Comparison of ENCODE assay signal across 8 cellular contexts in the genomic region with DNA sequence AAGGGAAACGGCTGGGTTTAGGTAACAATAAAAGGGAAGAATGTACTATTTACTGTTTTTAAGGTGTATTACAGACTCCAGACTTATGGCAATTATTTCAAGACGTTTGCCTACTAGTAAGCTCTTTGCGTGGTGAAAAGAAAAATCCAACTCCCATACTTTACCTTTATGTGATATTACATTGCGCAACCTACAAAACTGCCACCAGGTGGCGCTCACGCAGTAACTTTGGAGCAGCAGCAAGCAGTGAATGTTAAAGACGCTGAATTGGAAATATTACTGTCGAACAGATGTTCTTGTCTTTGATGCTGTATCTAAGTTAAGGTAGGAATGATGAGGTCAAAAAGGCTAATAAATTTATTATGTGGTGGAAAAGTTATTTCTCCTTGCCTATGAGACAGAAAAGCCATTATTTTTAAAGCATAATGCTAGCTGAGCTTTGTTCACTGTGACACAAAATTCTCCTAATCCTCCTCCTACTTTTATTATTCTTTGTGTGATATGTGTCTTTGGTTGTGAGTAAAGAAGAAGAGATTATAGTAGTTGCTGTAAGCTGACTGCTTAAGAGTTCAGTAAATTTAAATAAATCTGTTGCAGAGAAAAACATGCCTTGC.
DNase-seq lines count a peak whose midpoint lies in the region; ATAC-seq, FAIRE-seq and TF ChIP-seq lines count a peak whose summit lies in the region.

No MANE protein-coding gene starts in this region.

- H2AFZ ChIP-seq in GM12878 (ENCODE audit: control insufficient read depth, low read depth, low read length), result no peak overlapping the region

- no peak for TF ChIP-seq EP300 in GM12878 (IDR thresholded peaks at IDR 0.05; ENCODE audit: borderline replicate concordance in 1 of 2, control insufficient read depth in 1 of 2, low read depth in 2 of 2, low read length in 2 of 2)

- no peak overlapping the region for H3K27ac ChIP-seq in GM12878 (ENCODE audit: control insufficient read depth, insufficient read depth)

- H3K79me2 ChIP-seq in GM12878 (ENCODE audit: control insufficient read depth, insufficient read depth, low read length), result no peaks in the 10 kb centered on the region

- CTCF ChIA-PET in GM12878 (lab: Yijun Ruan, JAX), result interaction anchor here (1.3 to 4.1 kb wide), 7 partner anchors 10 to 384 kb away, joined by 3 to 50 read pairs (median 4); no protein-coding TSS in a partner anchor

- peak; percentile 91 for FAIRE-seq in GM12878 (lab: Jason Lieb, UNC)

- no peak overlapping the region for H3K4me2 ChIP-seq in GM12878 (ENCODE audit: control insufficient read depth, insufficient read depth)

- peak; percentile 81 to 84 (median 83) for TF ChIP-seq CTCF in GM12878 (IDR thresholded peaks at IDR 0.05 in 2 of 3, conservative IDR thresholded peaks at IDR 0.05 in 1 of 3; ENCODE audit: control insufficient read depth in 2 of 3, extremely low read depth in 1 of 3, insufficient read depth in 1 of 3, low read depth in 3 of 3, low read length in 3 of 3)

- peak; percentile 57 for DNase-seq in activated gamma-delta T cell treated with Interleukin-2 at 50 U/mL for 16 hours
- DNase-seq in activated gamma-delta T cell (lab: John Stamatoyannopoulos, UW), result no peak
- peak; percentile 16 for DNase-seq in NCI-H1048 (lab: John Stamatoyannopoulos, UW)
- DNase-seq in T-helper 22 cell (ENCODE audit: low read depth), result peak; percentile 13
- DNase-seq in GM12878 (ENCODE audit: low read depth, low spot score), result peak; percentile 5
- peak; percentile 60 for DNase-seq in iPS-NIHi7 (ENCODE audit: extremely low spot score)
- DNase-seq in stimulated activated CD4-positive, alpha-beta T cell treated with anti-CD3 and anti-CD28 coated beads, Interleukin-12 subunit alpha, Interleukin-12 subunit beta, amount 100 ng/mL, for 48 hours (ENCODE audit: low read depth in 2 of 3, low spot score in 1 of 3), result peak; percentile 33 to 62 (median 37)

- no peaks in the 10 kb centered on the region for H3K36me3 ChIP-seq in GM12878 (ENCODE audit: control insufficient read depth in 2 of 2, insufficient read depth in 2 of 2, low read length in 1 of 2)

- no TSS peak for BruUV-seq in GM12878 (replicated peaks; lab: Mats Ljungman, UMichigan)

- H4K20me1 ChIP-seq in GM12878 (ENCODE audit: control insufficient read depth, insufficient read depth), result no peaks in the 10 kb centered on the region

- POLR2A ChIA-PET in GM12878 (lab: Charles Lee), result no interaction called here

- ATAC-seq in HG02588 (IDR thresholded peaks at IDR 0.05; ENCODE audit: unreplicated experiment), result peak; percentile 82
- ATAC-seq in GM12878, result peak; percentile 90

- TF ChIP-seq POLR2A in GM12878 (IDR thresholded peaks at IDR 0.05; ENCODE audit: low read depth, low read length), result no peak

- SMC1A ChIA-PET in GM12878 (lab: Charles Lee; ENCODE audit: uncharacterized antibody, unreplicated experiment), result interaction anchor here (1.0 to 1.3 kb wide), 4 partner anchors 125 to 385 kb away, joined by 3 to 13 read pairs (median 5); no protein-coding TSS in a partner anchor

- intact Hi-C loops in GM12878 (cut with micrococcal nuclease; ENCODE audit: unreplicated experiment), result loop anchor here (1.0 to 10.0 kb wide), 5 partner anchors 159 to 1781 kb away; no protein-coding TSS in a partner anchor

- peak; percentile 95 for TF ChIP-seq RAD21 in GM12878 (IDR thresholded peaks at IDR 0.05; ENCODE audit: insufficient read depth, low read depth, low read length)

- H3K9me3 ChIP-seq in GM12878 (replicated peaks; ENCODE audit: control insufficient read depth, insufficient read depth, low read length), result no peaks in the 10 kb centered on the region

- no peaks in the 10 kb centered on the region for H3K4me1 ChIP-seq in GM12878 (ENCODE audit: control insufficient read depth, insufficient read depth, low read length)

- RAD21 ChIA-PET in GM12878 (lab: Charles Lee; ENCODE audit: unreplicated experiment), result interaction anchor here (0.7 to 3.1 kb wide), 5 partner anchors 8 to 1782 kb away, joined by 3 to 22 read pairs (median 3); no protein-coding TSS in a partner anchor

- in situ Hi-C loops in GM12878 (cut with MboI), result loop anchor here (5.0 kb wide), 1 partner anchor 389 kb away; no protein-coding TSS in a partner anchor

- H3K9ac ChIP-seq in GM12878 (ENCODE audit: control insufficient read depth, insufficient read depth, low read length), result no peak overlapping the region

- no peaks in the 10 kb centered on the region; a peak in 1 of 4 replicates for H3K27me3 ChIP-seq in GM12878 (replicated peaks in 1 of 2; ENCODE audit: control insufficient read depth in 2 of 2, insufficient read depth in 2 of 2, low read length in 1 of 2)

- 6% methylated on average over 8 of the region's 8 CpGs for WGBS in GM12878 (ENCODE audit: insufficient coverage, insufficient replicate concordance, low lambda C conversion rate, missing lambda C conversion rate)

- H3K4me3 ChIP-seq in GM12878, result no peak overlapping the region

TF ChIP-seq in GM12878, 131 proteins besides CTCF, POLR2A, EP300 and RAD21:
- peak; percentile 89 for TF ChIP-seq SMC3 (IDR thresholded peaks at IDR 0.05; ENCODE audit: borderline replicate concordance, low read length)
- no peak for TF ChIP-seq SIX5 (IDR thresholded peaks at IDR 0.05; ENCODE audit: low read depth, low read length, severe bottlenecking)
- TF ChIP-seq CEBPB (IDR thresholded peaks at IDR 0.05; ENCODE audit: borderline replicate concordance in 1 of 2, low read depth in 2 of 2, low read length in 2 of 2), result peak in 1 of 2 experiments; percentile 57; a peak in 2 of 4 replicates
- no peak for TF ChIP-seq BMI1 (IDR thresholded peaks at IDR 0.05; ENCODE audit: borderline replicate concordance)
- no peak for TF ChIP-seq GATAD2B (conservative IDR thresholded peaks at IDR 0.05; ENCODE audit: low read depth)
- TF ChIP-seq BRCA1 (IDR thresholded peaks at IDR 0.05; ENCODE audit: low read depth, low read length), result no peak
